In the genomic region with DNA sequence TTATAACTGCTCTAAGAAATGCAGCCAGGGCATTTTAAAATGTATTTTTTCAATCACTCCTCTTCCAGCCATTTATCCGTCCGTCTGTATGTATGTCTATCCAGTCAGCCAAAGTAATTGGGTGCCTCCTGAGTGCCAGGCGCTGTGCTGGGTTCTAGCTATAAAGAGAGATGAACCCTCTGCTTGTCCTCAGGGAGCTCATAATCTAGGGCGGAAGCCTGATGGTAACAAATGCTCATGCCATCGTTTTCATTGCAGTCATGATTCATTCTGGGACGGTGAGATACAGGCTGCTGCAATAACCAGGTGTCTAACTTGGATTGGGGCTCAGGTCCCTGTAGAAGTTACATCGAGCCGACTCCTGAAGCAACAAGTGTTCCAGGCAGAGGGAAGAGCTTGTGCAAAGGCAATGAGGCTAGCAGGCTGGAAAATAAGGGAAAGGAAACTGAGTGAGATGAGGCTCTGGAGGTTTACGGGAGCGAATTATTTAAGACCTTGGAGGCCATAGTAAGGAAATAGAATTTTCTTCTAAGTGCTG, we compare ENCODE assay signal across 8 cellular contexts. TPM values are rescaled to one million over a fixed set of nuclear protein-coding genes. Genes with fewer than 3 reads are reported as not detected.
DNase-seq lines count a peak whose midpoint lies in the region; ATAC-seq and TF ChIP-seq lines count a peak whose summit lies in the region.

No MANE protein-coding gene starts in this region.

- peak overlapping the region; percentile 72 for H3K27ac ChIP-seq in CD8-positive, alpha-beta memory T cell (ENCODE audit: low read depth, low read length)
- H3K27ac ChIP-seq in effector memory CD4-positive, alpha-beta T cell (ENCODE audit: insufficient read depth, low read length, poor library complexity, severe bottlenecking): peak overlapping the region; percentile 83
- peak overlapping the region; percentile 90 for H3K27ac ChIP-seq in neutrophil

- TF ChIP-seq CTCF in neutrophil (IDR thresholded peaks at IDR 0.05): no peak

- CTCF ChIA-PET in CD8-positive, alpha-beta memory T cell (lab: Charles Lee): interaction anchor here (1.1 to 3.8 kb wide), 5 partner anchors 9 to 265 kb away, joined by 3 to 127 read pairs (median 10); partner anchors contain the start of gene AHDC1

- H3K4me1 ChIP-seq in CD8-positive, alpha-beta memory T cell (ENCODE audit: insufficient read depth, low read length): peaks cover 48% of the 10 kb centered on the region
- peaks cover 41% of the 10 kb centered on the region for H3K4me1 ChIP-seq in effector memory CD4-positive, alpha-beta T cell (ENCODE audit: control insufficient read depth, insufficient read depth, low read length, poor library complexity, severe bottlenecking)
- peaks cover 51 to 53% of the 10 kb centered on the region in 2 experiments for H3K4me1 ChIP-seq in neutrophil (ENCODE audit: control insufficient read depth in 1 of 2, insufficient read depth in 1 of 2, low read depth in 1 of 2, low read length in 1 of 2)

- H3K9me3 Mint-ChIP-seq in CD8-positive, alpha-beta memory T cell: no peaks in the 10 kb centered on the region

- H3K4me3 ChIP-seq in CD8-positive, alpha-beta memory T cell (ENCODE audit: low read length): peak overlapping the region; percentile 54
- peak overlapping the region; percentile 33 for H3K4me3 ChIP-seq in effector memory CD4-positive, alpha-beta T cell (ENCODE audit: insufficient read depth, low read depth, low read length, poor library complexity, severe bottlenecking)
- H3K4me3 ChIP-seq in neutrophil (ENCODE audit: low read depth in 1 of 2, low read length in 1 of 2): peak overlapping the region; percentile 60 to 75

- no peaks in the 10 kb centered on the region for H3K9me3 ChIP-seq in CD8-positive, alpha-beta memory T cell (ENCODE audit: low read length)
- no peaks in the 10 kb centered on the region for H3K9me3 ChIP-seq in effector memory CD4-positive, alpha-beta T cell (ENCODE audit: control insufficient read depth, low read length)
- no peaks in the 10 kb centered on the region for H3K9me3 ChIP-seq in neutrophil

- H3K27me3 Mint-ChIP-seq in CD8-positive, alpha-beta memory T cell: no peaks in the 10 kb centered on the region

- POLR2A ChIA-PET in CD8-positive, alpha-beta memory T cell (lab: Charles Lee): no interaction called here

- H3K27ac Mint-ChIP-seq in CD8-positive, alpha-beta memory T cell: peak overlapping the region; percentile 97 to 100 (median 98)

- peak overlapping the region; percentile 79 to 95 (median 87) for H3K4me3 Mint-ChIP-seq in CD8-positive, alpha-beta memory T cell

- H3K36me3 ChIP-seq in CD8-positive, alpha-beta memory T cell (ENCODE audit: insufficient read depth, low read length): no peaks in the 10 kb centered on the region
- no peaks in the 10 kb centered on the region for H3K36me3 ChIP-seq in effector memory CD4-positive, alpha-beta T cell (ENCODE audit: control insufficient read depth, insufficient read depth, low read length)
- no peaks in the 10 kb centered on the region for H3K36me3 ChIP-seq in neutrophil

- no peak for DNase-seq in CD8-positive, alpha-beta memory T cell
- DNase-seq in MV-4-11 (lab: John Stamatoyannopoulos, UW): peak; percentile 12
- no peak for DNase-seq in effector memory CD4-positive, alpha-beta T cell
- DNase-seq in ecto neural progenitor cell (ENCODE audit: low spot score): no peak

- peaks cover 46 to 49% (median 48%) of the 10 kb centered on the region in 3 donors for H3K4me1 Mint-ChIP-seq in CD8-positive, alpha-beta memory T cell

- ATAC-seq in HG02852 (IDR thresholded peaks at IDR 0.05; ENCODE audit: unreplicated experiment) (no peak), HG03108 (IDR thresholded peaks at IDR 0.05; ENCODE audit: unreplicated experiment) (no peak), HG02973 (IDR thresholded peaks at IDR 0.05; ENCODE audit: unreplicated experiment) (no peak)

- no peaks in the 10 kb centered on the region for H3K27me3 ChIP-seq in CD8-positive, alpha-beta memory T cell (ENCODE audit: insufficient read depth, low read length, poor library complexity, severe bottlenecking)
- no peaks in the 10 kb centered on the region for H3K27me3 ChIP-seq in effector memory CD4-positive, alpha-beta T cell (replicated peaks; ENCODE audit: control insufficient read depth, insufficient read depth, low read length, poor library complexity, severe bottlenecking)
- no peaks in the 10 kb centered on the region for H3K27me3 ChIP-seq in neutrophil

- H3K36me3 Mint-ChIP-seq in CD8-positive, alpha-beta memory T cell: peaks cover 0 to 5% (median 3%) of the 10 kb centered on the region in 3 donors

RNA-seq across cellular contexts. Expression of gene IFI6, which starts 11.6 kb away (rescaled TPM):
- total RNA-seq in CD8-positive, alpha-beta memory T cell: 10 to 100 TPM; 10.7 to 12.3 TPM
- 161 TPM for polyA plus RNA-seq in CD8-positive, alpha-beta memory T cell

RNA-seq across cellular contexts. Expression of gene FGR, which starts 25.4 kb away (rescaled TPM):
- total RNA-seq in CD8-positive, alpha-beta memory T cell: 1 to 10 TPM; 1.6 to 1.8 TPM
- 49.6 TPM for polyA plus RNA-seq in CD8-positive, alpha-beta memory T cell

RNA-seq across cellular contexts. Expression of gene AHDC1, which starts 56.4 kb away (rescaled TPM):
- total RNA-seq in CD8-positive, alpha-beta memory T cell: 10 to 100 TPM; 11.5 TPM
- 1.9 TPM for polyA plus RNA-seq in CD8-positive, alpha-beta memory T cell
